Comparison of ENCODE assay signal across 8 cellular contexts in genomic region chr3:122795674-122795969, GRCh38. TPM values are rescaled to one million over a fixed set of nuclear protein-coding genes. Genes with fewer than 3 reads are reported as not detected.
DNase-seq lines count a peak whose midpoint lies in the region; ATAC-seq and TF ChIP-seq lines count a peak whose summit lies in the region.

No MANE protein-coding gene starts in this region.

- DNase-seq in SK-N-MC (ENCODE audit: low read depth, low spot score), result no peak
- DNase-seq in fibroblast of peridontal ligament (ENCODE audit: extremely low read depth), result peak; percentile 18
- no peak for DNase-seq in psoas muscle
- DNase-seq in epidermal melanocyte (ENCODE audit: insufficient read length, low spot score), result no peak
- no peak for DNase-seq in SK-N-DZ (ENCODE audit: low spot score)
- DNase-seq in NCI-H526 (lab: John Stamatoyannopoulos, UW), result no peak
- no peak for DNase-seq in effector CD8-positive, alpha-beta T cell (lab: John Stamatoyannopoulos, UW)

- H3K9me3 ChIP-seq in ES-I3 (ENCODE audit: control insufficient read depth, insufficient read depth, low read length) (no peaks in the 10 kb centered on the region), SK-N-MC (ENCODE audit: low read depth, low read length) (no peaks in the 10 kb centered on the region), psoas muscle (no peaks in the 10 kb centered on the region)

- intact Hi-C loops in psoas muscle (cut with DNase I), result no loop called here

- no peaks in the 10 kb centered on the region for H3K27me3 ChIP-seq in psoas muscle (ENCODE audit: insufficient read depth in 3 of 3, low read length in 2 of 3)

- H3K9ac ChIP-seq in ES-I3 (ENCODE audit: low read depth, low read length) (peak overlapping the region; percentile 73), SK-N-MC (ENCODE audit: insufficient read length) (peak overlapping the region; percentile 87)

- 5 to 17% (median 11%) methylated on average over 10 of the region's 10 CpGs for WGBS in psoas muscle, 3 donors

- ATAC-seq in psoas muscle, result no peak

- peak overlapping the region; percentile 92 for H3K4me3 ChIP-seq in SK-N-MC
- peak overlapping the region; percentile 93 for H3K4me3 ChIP-seq in psoas muscle

- no peaks in the 10 kb centered on the region for H3K36me3 ChIP-seq in ES-I3 (ENCODE audit: insufficient read depth, low read length)
- no peaks in the 10 kb centered on the region for H3K36me3 ChIP-seq in SK-N-MC (ENCODE audit: insufficient read depth, low read length)
- no peaks in the 10 kb centered on the region for H3K36me3 ChIP-seq in psoas muscle (ENCODE audit: insufficient read depth in 1 of 2, low read depth in 1 of 2)

- TF ChIP-seq CTCF in psoas muscle (IDR thresholded peaks at IDR 0.05), result no peak

- no peak overlapping the region for H3K27ac ChIP-seq in SK-N-MC
- H3K27ac ChIP-seq in psoas muscle, result peak overlapping the region; percentile 99

- H3K4me1 ChIP-seq in ES-I3 (ENCODE audit: insufficient read depth, low read length), result no peaks in the 10 kb centered on the region
- H3K4me1 ChIP-seq in psoas muscle, result peaks cover 31% of the 10 kb centered on the region

RNA-seq across cellular contexts. Expression of gene SLC49A4, which starts 0.8 kb away (rescaled TPM):
- total RNA-seq in psoas muscle, result 10 to 100 TPM; 12.5 to 44.2 (median 26.9) TPM
- 10 to 100 TPM; 15.1 to 21.8 (median 21.1) TPM for polyA plus RNA-seq in psoas muscle
- polyA plus RNA-seq in SK-N-DZ (2014; cell fraction: cytosol; rRNA removed), result 29.1 and 31.4 TPM in 2 replicates
- polyA plus RNA-seq in SK-N-DZ (2014; cell fraction: nucleus; rRNA removed), result 15.3 and 17.5 TPM in 2 replicates

RNA-seq across cellular contexts. Expression of gene HSPBAP1, which starts 2.0 kb away (rescaled TPM):
- 10 to 100 TPM in 3 of 4 donors, 1 to 10 TPM in 1; 4.8 to 18.2 (median 16.2) TPM for total RNA-seq in psoas muscle
- 10 to 100 TPM in 2 of 3 donors, 1 to 10 TPM in 1; 6.1 to 24.7 (median 18.9) TPM for polyA plus RNA-seq in psoas muscle
- 13.9 and 22.1 TPM in 2 replicates for polyA plus RNA-seq in SK-N-DZ (2014; cell fraction: cytosol; rRNA removed)
- polyA plus RNA-seq in SK-N-DZ (2014; cell fraction: nucleus; rRNA removed), result 24.3 and 39.7 TPM in 2 replicates
